10 cellular contexts compared by ENCODE assay signal in genomic region chr21:45534591-45535331, GRCh38. TPM values are rescaled to one million over a fixed set of nuclear protein-coding genes. Genes with fewer than 3 reads are reported as not detected.
DNase-seq lines count a peak whose midpoint lies in the region; ATAC-seq and TF ChIP-seq lines count a peak whose summit lies in the region.
"Had no signal": no experiment of that assay in that cellular context is flagged by ENCODE, and none has a peak within 500 bp of the region (broad histone marks: within the 10 kb centered on the region; RNA-seq: fewer than 3 reads in every experiment).

No MANE protein-coding gene starts in this region.

- H3K4me1 ChIP-seq in IMR-90 (ENCODE audit: control insufficient read depth, insufficient read depth, low read length) (peaks cover 4% of the 10 kb centered on the region), right atrium auricular region (peaks cover 0 to 20% of the 10 kb centered on the region in 2 donors), psoas muscle (peaks cover 9% of the 10 kb centered on the region)

- no peak for DNase-seq in IMR-90
- peak; percentile 96 for DNase-seq in WERI-Rb-1
- DNase-seq in right atrium auricular region (ENCODE audit: low spot score), result no peak
- DNase-seq in psoas muscle, result peak; percentile 46 to 62
- no peak for DNase-seq in effector CD4-positive, alpha-beta T cell
- no peak for DNase-seq in KG1 (lab: John Stamatoyannopoulos, UW)
- DNase-seq in stimulated activated CD4-positive, alpha-beta T cell treated with anti-CD3 and anti-CD28 coated beads, Interleukin-4, amount 100 ng/mL, for 1 hour, result no peak
- DNase-seq: NCI-H446 treated with DMSO at 0.1 percent for 48 hours; stimulated activated CD4-positive, alpha-beta T cell treated with anti-CD3 and anti-CD28 coated beads, Interleukin-2, amount 100 ng/mL, for 48 hours had no signal

- intact Hi-C loops in IMR-90 (cut with micrococcal nuclease), result no loop called here
- intact Hi-C loops in psoas muscle (cut with DNase I), result no loop called here

- H3K79me1 ChIP-seq in IMR-90 (ENCODE audit: low read depth in 1 of 2, low read length in 2 of 2), result peaks cover 12 to 17% of the 10 kb centered on the region in 2 experiments; a peak in 3 of 4 replicates

- dilution Hi-C loops in IMR-90 (cut with HindIII; ENCODE audit: low sequenced_read_pairs, unreplicated experiment), result no loop called here

- no peak for TF ChIP-seq RAD21 in IMR-90 (IDR thresholded peaks at IDR 0.05; ENCODE audit: low read length)

- no peak overlapping the region for H3K9ac ChIP-seq in IMR-90 (ENCODE audit: low read depth, low read length)

- H3K9me3 ChIP-seq in IMR-90 (ENCODE audit: control insufficient read depth, insufficient read depth, low read length) (no peaks in the 10 kb centered on the region), WERI-Rb-1 (ENCODE audit: severe bottlenecking) (no peaks in the 10 kb centered on the region), right atrium auricular region (no peaks in the 10 kb centered on the region), psoas muscle (no peaks in the 10 kb centered on the region)

- H3K4me2 ChIP-seq in IMR-90 (ENCODE audit: low read depth, low read length), result no peak overlapping the region

- H2BK120ac ChIP-seq in IMR-90 (ENCODE audit: low read depth, low read length), result no peak overlapping the region

- TF ChIP-seq POLR2A in IMR-90 (IDR thresholded peaks at IDR 0.05; ENCODE audit: low read depth, low read length), result no peak

- no peak overlapping the region for H3K4me3 ChIP-seq in IMR-90 (ENCODE audit: insufficient read depth, low read depth, low read length)
- H3K4me3 ChIP-seq in WERI-Rb-1 (ENCODE audit: low read depth, low read length), result no peak overlapping the region
- no peak overlapping the region for H3K4me3 ChIP-seq in right atrium auricular region
- H3K4me3 ChIP-seq in psoas muscle, result no peak overlapping the region

- H3K9me1 ChIP-seq in IMR-90 (ENCODE audit: insufficient read depth, low read length), result peaks cover 10% of the 10 kb centered on the region

- no peak for ATAC-seq in IMR-90 (ENCODE audit: low read depth)
- peak; percentile 71 to 90 (median 79) for ATAC-seq in psoas muscle
- ATAC-seq in GM19395 (IDR thresholded peaks at IDR 0.05; ENCODE audit: unreplicated experiment), result no peak

- H2AK5ac ChIP-seq in IMR-90 (ENCODE audit: low read depth, low read length), result no peak overlapping the region

- no peak overlapping the region for H3K56ac ChIP-seq in IMR-90 (ENCODE audit: extremely low read depth, insufficient read depth, low read length)

- no peak overlapping the region for H2BK15ac ChIP-seq in IMR-90 (ENCODE audit: low read depth, low read length)

- H3K27ac ChIP-seq in IMR-90 (ENCODE audit: insufficient read depth, low read length) (no peak overlapping the region), WERI-Rb-1 (peak overlapping the region; percentile 86), right atrium auricular region (peak overlapping the region; percentile 32 to 56), psoas muscle (no peak overlapping the region)

- H4K5ac ChIP-seq in IMR-90 (ENCODE audit: low read depth, low read length), result no peak overlapping the region

- H4K91ac ChIP-seq in IMR-90 (ENCODE audit: insufficient read depth, low read depth, low read length), result no peak overlapping the region

- H2AFZ ChIP-seq in IMR-90 (replicated peaks; ENCODE audit: low read length, poor library complexity), result peak overlapping the region; percentile 33

- H2AK9ac ChIP-seq in IMR-90 (replicated peaks; ENCODE audit: low read depth, low read length, poor library complexity), result peak overlapping the region; percentile 88

- CTCF ChIA-PET in IMR-90 (lab: Yijun Ruan, JAX), result no interaction called here

- WGBS in IMR-90 (ENCODE audit: extremely low coverage in 2 of 2, insufficient read length in 1 of 2), 2 experiments, result 71% methylated on average over 10 of the region's 28 CpGs; no CpG with 5 or more reads in 1 of the 2 experiments
- WGBS in psoas muscle, 3 donors, result 55 to 67% (median 61%) methylated on average over 27 to 28 of the region's 28 CpGs

- H2BK20ac ChIP-seq in IMR-90 (ENCODE audit: low read depth, low read length), result no peak overlapping the region

- H4K20me1 ChIP-seq in IMR-90 (ENCODE audit: insufficient read depth, low read length), result peaks cover 11% of the 10 kb centered on the region; the same call in 1 of the 2 replicates

- H3K36me3 ChIP-seq in IMR-90 (ENCODE audit: control insufficient read depth, insufficient read depth, low read length) (peaks cover 15% of the 10 kb centered on the region), WERI-Rb-1 (peaks cover 64% of the 10 kb centered on the region), right atrium auricular region (no peaks in the 10 kb centered on the region), psoas muscle (ENCODE audit: insufficient read depth in 1 of 2, low read depth in 1 of 2) (no peaks in the 10 kb centered on the region)

- no peak overlapping the region for H2BK5ac ChIP-seq in IMR-90 (ENCODE audit: low read depth, low read length, poor library complexity, severe bottlenecking)

- H3K27me3 ChIP-seq in IMR-90 (ENCODE audit: control insufficient read depth, insufficient read depth, low read length), result no peaks in the 10 kb centered on the region
- H3K27me3 ChIP-seq in WERI-Rb-1 (ENCODE audit: insufficient read depth, low read depth, severe bottlenecking), result no peaks in the 10 kb centered on the region
- no peaks in the 10 kb centered on the region for H3K27me3 ChIP-seq in right atrium auricular region
- no peaks in the 10 kb centered on the region for H3K27me3 ChIP-seq in psoas muscle (ENCODE audit: insufficient read depth in 3 of 3, low read length in 2 of 3)

- H3K18ac ChIP-seq in IMR-90 (ENCODE audit: low read depth, low read length), result no peak overlapping the region

- H3K14ac ChIP-seq in IMR-90 (replicated peaks; ENCODE audit: low read depth, low read length), result no peak overlapping the region

- in situ Hi-C loops in IMR-90 (cut with MboI; ENCODE audit: low sequenced_read_pairs), result no loop called here

- H3K4ac ChIP-seq in IMR-90 (ENCODE audit: low read depth, low read length), result no peak overlapping the region

- no peak overlapping the region for H4K8ac ChIP-seq in IMR-90 (ENCODE audit: low read depth in 2 of 2, low read length in 2 of 2)

- H3K23ac ChIP-seq in IMR-90 (ENCODE audit: low read depth, low read length), result no peak overlapping the region

- no TSS peak for BruUV-seq in IMR-90 (replicated peaks; lab: Mats Ljungman, UMichigan)

- no peak for TF ChIP-seq CTCF in IMR-90 (conservative IDR thresholded peaks at IDR 0.05; ENCODE audit: low read depth, low read length)
- TF ChIP-seq CTCF in WERI-Rb-1 (IDR thresholded peaks at IDR 0.05; ENCODE audit: low read depth, low read length), result no peak
- TF ChIP-seq CTCF in right atrium auricular region (IDR thresholded peaks at IDR 0.05), result no peak
- no peak for TF ChIP-seq CTCF in psoas muscle (IDR thresholded peaks at IDR 0.05)

- POLR2A ChIA-PET in IMR-90 (lab: Charles Lee; ENCODE audit: unreplicated experiment), result no interaction called here

TF ChIP-seq in IMR-90, 13 proteins besides CTCF, POLR2A, EP300 and RAD21:
- no peak for TF ChIP-seq NFE2L2 (IDR thresholded peaks at IDR 0.05; ENCODE audit: low read depth, low read length)
- no peak for TF ChIP-seq CHD1 (IDR thresholded peaks at IDR 0.05; ENCODE audit: low read depth, low read length)
- TF ChIP-seq MXI1 (IDR thresholded peaks at IDR 0.05; ENCODE audit: borderline replicate concordance, low read depth, low read length), result no peak
- TF ChIP-seq RCOR1 (IDR thresholded peaks at IDR 0.05; ENCODE audit: insufficient replicate concordance, low read length), result no peak
- no peak for TF ChIP-seq FOS (IDR thresholded peaks at IDR 0.05; ENCODE audit: low read depth, low read length)
- TF ChIP-seq, protein P1, sequence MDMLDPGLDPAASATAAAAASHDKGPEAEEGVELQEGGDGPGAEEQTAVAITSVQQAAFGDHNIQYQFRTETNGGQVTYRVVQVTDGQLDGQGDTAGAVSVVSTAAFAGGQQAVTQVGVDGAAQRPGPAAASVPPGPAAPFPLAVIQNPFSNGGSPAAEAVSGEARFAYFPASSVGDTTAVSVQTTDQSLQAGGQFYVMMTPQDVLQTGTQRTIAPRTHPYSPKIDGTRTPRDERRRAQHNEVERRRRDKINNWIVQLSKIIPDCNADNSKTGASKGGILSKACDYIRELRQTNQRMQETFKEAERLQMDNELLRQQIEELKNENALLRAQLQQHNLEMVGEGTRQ (IDR thresholded peaks at IDR 0.05; ENCODE audit: low read depth, low read length), result no peak
- TF ChIP-seq SMC3 (IDR thresholded peaks at IDR 0.05; ENCODE audit: low read depth, low read length), result no peak
- no peak for TF ChIP-seq BHLHE40 (IDR thresholded peaks at IDR 0.05; ENCODE audit: low read depth, low read length)
- no peak for TF ChIP-seq RFX5 (IDR thresholded peaks at IDR 0.05; ENCODE audit: low read depth, low read length)
- TF ChIP-seq CEBPB (IDR thresholded peaks at IDR 0.05; ENCODE audit: low read depth, low read length), result no peak
- no peak for TF ChIP-seq MAFK (IDR thresholded peaks at IDR 0.05; ENCODE audit: low read depth, low read length)
- TF ChIP-seq ELK1 (IDR thresholded peaks at IDR 0.05; ENCODE audit: borderline replicate concordance, low read depth, low read length), result no peak

RNA-seq across cellular contexts. Expression of gene SLC19A1, which starts 7.5 kb away (rescaled TPM):
- 2.2 and 3.3 TPM in 2 replicates for total RNA-seq in IMR-90 (2012; rRNA removed)
- polyA plus RNA-seq in IMR-90 (2012; rRNA removed), result 16.2 and 22.6 TPM in 2 replicates
- 5.3 and 15.6 TPM in 2 replicates for polyA plus RNA-seq in IMR-90 (2012; cell fraction: cytosol; rRNA removed)
- polyA plus RNA-seq in IMR-90 (2012; cell fraction: nucleus; rRNA removed; ENCODE audit: low replicate concordance), result 8.6 and 25.8 TPM in 2 replicates
- total RNA-seq in right atrium auricular region, result 1 to 10 TPM; 2.2 to 5.3 TPM
- 1 to 10 TPM; 1.4 to 2.8 (median 1.9) TPM for total RNA-seq in psoas muscle
- 1 to 10 TPM; 2.3 to 3.8 (median 3.1) TPM for polyA plus RNA-seq in psoas muscle

Comparison
In these comparisons a context has a peak if more than half of its experiments do, and no peak if none do; other contexts are left out.
1. ATAC-seq: peak in psoas muscle (4 of 4); none in IMR-90 (single experiment) and GM19395 (single experiment).
2. DNase-seq: peak in WERI-Rb-1 (single experiment) and psoas muscle (2 of 2); none in IMR-90 (single experiment), right atrium auricular region (single experiment), effector CD4-positive, alpha-beta T cell (single experiment), KG1 (single experiment) and stimulated activated CD4-positive, alpha-beta T cell treated with anti-CD3 and anti-CD28 coated beads, Interleukin-4, amount 100 ng/mL, for 1 hour (single experiment).
3. H3K27ac ChIP-seq: peak in WERI-Rb-1 (single experiment) and right atrium auricular region (2 of 2); none in IMR-90 (single experiment) and psoas muscle (single experiment).